In the genomic region with DNA sequence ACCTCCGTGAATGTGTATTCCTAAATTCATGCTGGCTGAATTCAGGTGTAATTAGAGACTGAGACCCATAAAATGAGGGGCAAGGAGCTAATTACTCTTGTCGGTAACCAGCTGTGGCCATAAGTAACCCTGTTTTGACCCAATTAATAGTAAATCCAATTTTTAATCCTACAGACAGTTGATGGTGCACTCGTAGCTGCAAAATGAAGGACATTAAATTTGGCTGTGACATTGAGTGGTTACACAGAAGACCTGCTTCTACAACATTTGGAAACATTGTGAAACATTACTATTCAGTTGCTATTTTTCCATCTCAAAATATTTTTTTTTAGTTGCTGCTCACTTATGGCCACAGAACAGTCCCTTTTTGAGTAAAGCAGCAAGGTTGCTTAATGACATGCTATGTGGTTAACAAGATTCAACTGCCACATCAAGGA, we compare ENCODE assay signal across 9 cellular contexts. TPM values are rescaled to one million over a fixed set of nuclear protein-coding genes. Genes with fewer than 3 reads are reported as not detected.
DNase-seq lines count a peak whose midpoint lies in the region; ATAC-seq and TF ChIP-seq lines count a peak whose summit lies in the region.
"Had no signal": no experiment of that assay in that cellular context is flagged by ENCODE, and none has a peak within 500 bp of the region (broad histone marks: within the 10 kb centered on the region; RNA-seq: fewer than 3 reads in every experiment).

No MANE protein-coding gene starts in this region.

- H3K4me1 ChIP-seq in gastrocnemius medialis = peaks cover 49 to 60% of the 10 kb centered on the region in 2 donors

- intact Hi-C loops in gastrocnemius medialis (cut with DNase I; ENCODE audit: low total_unique reads) = no loop called here

- no peaks in the 10 kb centered on the region for H3K9me3 ChIP-seq in gastrocnemius medialis

- TF ChIP-seq POLR2A in gastrocnemius medialis (IDR thresholded peaks at IDR 0.05) = no peak

- ATAC-seq in central memory CD8-positive, alpha-beta T cell (replicated peaks; ENCODE audit: extremely low read depth, poor library complexity, severe bottlenecking) = no peak
- ATAC-seq in gastrocnemius medialis (peak; percentile 8), GM19467 (IDR thresholded peaks at IDR 0.05; ENCODE audit: unreplicated experiment) (no peak)

- H3K4me3 ChIP-seq in GM08714 (ENCODE audit: low read length) (peak overlapping the region; percentile 45), gastrocnemius medialis (peak overlapping the region; percentile 44 to 67 (median 55))

- no peaks in the 10 kb centered on the region for H3K27me3 Mint-ChIP-seq in central memory CD8-positive, alpha-beta T cell

- DNase-seq in MV-4-11 (lab: John Stamatoyannopoulos, UW) = peak; percentile 70
- DNase-seq in central memory CD8-positive, alpha-beta T cell (ENCODE audit: low spot score in 2 of 2) = no peak
- DNase-seq in gastrocnemius medialis = no peak
- no peak for DNase-seq in NCI-H1092 treated with DMSO at 0.1 percent for 48 hours (lab: John Stamatoyannopoulos, UW)
- DNase-seq in SHP77 (lab: John Stamatoyannopoulos, UW) = no peak
- DNase-seq in inferior parietal cortex (ENCODE audit: extremely low spot score) = no peak
- DNase-seq: NCI-H1436 treated with DMSO at 0.1 percent for 48 hours had no signal

- in situ Hi-C loops in gastrocnemius medialis (cut with MboI; ENCODE audit: low sequenced_read_pairs in 4 of 4) = loop anchor here in 1 of 4 donors (5.0 kb wide), 1 partner anchor 101 kb away; no protein-coding TSS in a partner anchor

- H3K27ac ChIP-seq in gastrocnemius medialis = peak overlapping the region; percentile 85 to 92 (median 88)

- no peaks in the 10 kb centered on the region for H3K27me3 ChIP-seq in gastrocnemius medialis

- peak overlapping the region; percentile 54 for H3K4me3 Mint-ChIP-seq in central memory CD8-positive, alpha-beta T cell

- no peaks in the 10 kb centered on the region for H3K9me3 Mint-ChIP-seq in central memory CD8-positive, alpha-beta T cell

- TF ChIP-seq CTCF in gastrocnemius medialis (IDR thresholded peaks at IDR 0.05 in 4 of 5, conservative IDR thresholded peaks at IDR 0.05 in 1 of 5) = no peak

- peak overlapping the region; percentile 89 for H3K27ac Mint-ChIP-seq in central memory CD8-positive, alpha-beta T cell (ENCODE audit: low read depth)

- H3K4me1 Mint-ChIP-seq in central memory CD8-positive, alpha-beta T cell = peaks cover 68% of the 10 kb centered on the region

- H3K36me3 Mint-ChIP-seq in central memory CD8-positive, alpha-beta T cell (ENCODE audit: insufficient read depth) = peaks cover 58% of the 10 kb centered on the region

- H3K36me3 ChIP-seq in gastrocnemius medialis = peaks cover 0 to 10% of the 10 kb centered on the region in 2 donors

RNA-seq across cellular contexts. Expression of a gene that starts 33.0 kb away (rescaled TPM):
- total RNA-seq in gastrocnemius medialis = 100 to 1,000 TPM; 519 to 597 (median 557) TPM

Comparison
In these comparisons a context has a peak if more than half of its experiments do, and no peak if none do; other contexts are left out.
1. ATAC-seq: peak in gastrocnemius medialis (2 of 2); none in central memory CD8-positive, alpha-beta T cell (single experiment) and GM19467 (single experiment).